In the genomic region with DNA sequence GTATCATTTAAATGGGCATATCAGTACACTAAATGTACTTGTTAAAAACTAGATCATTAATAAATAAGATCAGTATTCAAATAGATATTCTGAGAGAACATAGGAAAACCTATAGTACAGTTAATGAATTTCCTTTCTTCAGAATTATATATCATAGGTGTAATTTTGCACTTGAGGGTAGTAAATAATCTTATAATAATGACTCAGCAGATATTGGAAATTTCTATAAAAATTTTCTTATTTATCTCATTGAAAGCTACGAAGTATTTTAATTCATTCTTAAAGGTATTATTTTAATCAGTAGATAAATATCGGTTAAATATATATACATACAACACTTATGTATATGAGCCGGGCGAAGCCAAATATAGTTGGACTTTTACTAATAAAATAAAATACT, we compare ENCODE assay signal across 2 cellular contexts.
TF ChIP-seq lines count a peak whose summit lies in the region.

No MANE protein-coding gene starts in this region.

TF ChIP-seq in IMR-90, 13 proteins besides CTCF, POLR2A, EP300 and RAD21:
- no peak for TF ChIP-seq CEBPB (IDR thresholded peaks at IDR 0.05; ENCODE audit: low read depth, low read length)
- no peak for TF ChIP-seq SMC3 (IDR thresholded peaks at IDR 0.05; ENCODE audit: low read depth, low read length)
- TF ChIP-seq, protein P1, sequence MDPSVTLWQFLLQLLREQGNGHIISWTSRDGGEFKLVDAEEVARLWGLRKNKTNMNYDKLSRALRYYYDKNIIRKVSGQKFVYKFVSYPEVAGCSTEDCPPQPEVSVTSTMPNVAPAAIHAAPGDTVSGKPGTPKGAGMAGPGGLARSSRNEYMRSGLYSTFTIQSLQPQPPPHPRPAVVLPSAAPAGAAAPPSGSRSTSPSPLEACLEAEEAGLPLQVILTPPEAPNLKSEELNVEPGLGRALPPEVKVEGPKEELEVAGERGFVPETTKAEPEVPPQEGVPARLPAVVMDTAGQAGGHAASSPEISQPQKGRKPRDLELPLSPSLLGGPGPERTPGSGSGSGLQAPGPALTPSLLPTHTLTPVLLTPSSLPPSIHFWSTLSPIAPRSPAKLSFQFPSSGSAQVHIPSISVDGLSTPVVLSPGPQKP (IDR thresholded peaks at IDR 0.05; ENCODE audit: borderline replicate concordance, low read depth, low read length): no peak
- no peak for TF ChIP-seq RCOR1 (IDR thresholded peaks at IDR 0.05; ENCODE audit: insufficient replicate concordance, low read length)
- no peak for TF ChIP-seq FOS (IDR thresholded peaks at IDR 0.05; ENCODE audit: low read depth, low read length)
- no peak for TF ChIP-seq MAZ (IDR thresholded peaks at IDR 0.05; ENCODE audit: borderline replicate concordance, low read depth, low read length)
- TF ChIP-seq MAFK (IDR thresholded peaks at IDR 0.05; ENCODE audit: low read depth, low read length): peak; percentile 39; the same call in 1 of the 2 replicates
- TF ChIP-seq MXI1 (IDR thresholded peaks at IDR 0.05; ENCODE audit: borderline replicate concordance, low read depth, low read length): no peak
- TF ChIP-seq USF2 (IDR thresholded peaks at IDR 0.05; ENCODE audit: low read depth, low read length): no peak
- no peak for TF ChIP-seq CHD1 (IDR thresholded peaks at IDR 0.05; ENCODE audit: low read depth, low read length)
- peak; percentile 65 for TF ChIP-seq NFE2L2 (IDR thresholded peaks at IDR 0.05; ENCODE audit: low read depth, low read length)
- no peak for TF ChIP-seq BHLHE40 (IDR thresholded peaks at IDR 0.05; ENCODE audit: low read depth, low read length)

TF ChIP-seq in K562, 482 proteins besides CTCF, POLR2A, EP300 and RAD21:
- TF ChIP-seq NONO (IDR thresholded peaks at IDR 0.05; ENCODE audit: low read depth in 2 of 2, low read length in 1 of 2): no peak
- TF ChIP-seq ZNF316 (IDR thresholded peaks at IDR 0.05): peak; percentile 14; the same call in 1 of the 2 replicates
